In the genomic region with DNA sequence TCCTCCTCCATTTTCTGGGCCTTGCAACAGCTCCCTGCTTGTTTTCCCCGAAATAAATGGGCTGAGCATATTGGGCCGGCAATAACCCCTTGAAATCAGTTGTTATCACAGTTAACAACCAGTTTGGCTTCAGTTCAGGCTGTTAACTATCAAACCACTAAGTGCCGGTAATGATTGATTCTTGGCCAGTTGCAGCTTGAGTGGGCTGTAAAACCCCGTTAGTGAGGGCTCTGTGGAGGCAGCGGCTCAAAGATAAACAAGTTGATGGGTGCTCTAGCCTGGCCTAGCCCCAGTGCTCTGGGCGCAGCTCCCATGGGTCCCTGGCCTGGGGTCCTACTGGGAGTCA, we compare ENCODE assay signal across 20 cellular contexts. TPM values are rescaled to one million over a fixed set of nuclear protein-coding genes. Genes with fewer than 3 reads are reported as not detected.
"Had no signal": no experiment of that assay in that cellular context is flagged by ENCODE, and none has a peak within 500 bp of the region (broad histone marks: within the 10 kb centered on the region; RNA-seq: fewer than 3 reads in every experiment).

No MANE protein-coding gene starts in this region.

- H3K27ac ChIP-seq: brain microvascular endothelial cell, gastrocnemius medialis, heart left ventricle, pancreas had no signal

- H3K4me3 ChIP-seq: gastrocnemius medialis, heart left ventricle, neural progenitor cell, pancreas had no signal

- H3K36me3 ChIP-seq: brain microvascular endothelial cell, gastrocnemius medialis, heart left ventricle, neural progenitor cell, pancreas had no signal

- ATAC-seq: activated T-helper 17 cell treated with anti-CD3 and anti-CD28 coated beads, Interleukin-2, amount 50 U/mL, for 72 hours; effector memory CD8-positive, alpha-beta T cell; gastrocnemius medialis; heart left ventricle; pancreas; stimulated activated effector memory CD8-positive, alpha-beta T cell treated with anti-CD3 and anti-CD28 coated beads, Interleukin-12 subunit alpha, Interleukin-12 subunit beta, amount 100 ng/mL, for 72 hours had no signal

- H3K4me1 ChIP-seq: gastrocnemius medialis, heart left ventricle, pancreas had no signal

- DNase-seq: activated CD4-positive, alpha-beta T cell treated with anti-CD3 and anti-CD28 coated beads, Interleukin-2, amount 50 U/mL, for 48 hours; activated CD4-positive, CD25-positive, alpha-beta regulatory T cell treated with anti-CD3 and anti-CD28 coated beads, Interleukin-2, amount 50 U/mL, for 72 hours; activated naive CD4-positive, alpha-beta T cell treated with Interleukin-2 at 50 U/mL for 16 hours; anterior cingulate cortex; brain microvascular endothelial cell; effector memory CD8-positive, alpha-beta T cell; gastrocnemius medialis; heart left ventricle; naive B cell; pancreas; stimulated activated CD4-positive, alpha-beta T cell treated with anti-CD3 and anti-CD28 coated beads, Interleukin-12 subunit alpha, Interleukin-12 subunit beta, amount 100 ng/mL, for 4 hours; stimulated activated CD4-positive, alpha-beta T cell treated with anti-CD3 and anti-CD28 coated beads, Interleukin-2, amount 100 ng/mL, for 24 hours; T-helper 9 cell had no signal

- H3K9me3 ChIP-seq: gastrocnemius medialis, heart left ventricle, pancreas had no signal

RNA-seq across cellular contexts. Expression of a gene that starts 8.3 kb away (rescaled TPM):
- total RNA-seq: activated T-helper 17 cell treated with anti-CD3 and anti-CD28 coated beads, Interleukin-2, amount 50 U/mL, for 72 hours; epithelial cell of proximal tubule; gastrocnemius medialis; heart left ventricle; lung microvascular endothelial cell; pancreas; urinary bladder had no signal
- polyA plus RNA-seq: heart left ventricle, pancreas, thymus, urinary bladder had no signal
